In the genomic region with DNA sequence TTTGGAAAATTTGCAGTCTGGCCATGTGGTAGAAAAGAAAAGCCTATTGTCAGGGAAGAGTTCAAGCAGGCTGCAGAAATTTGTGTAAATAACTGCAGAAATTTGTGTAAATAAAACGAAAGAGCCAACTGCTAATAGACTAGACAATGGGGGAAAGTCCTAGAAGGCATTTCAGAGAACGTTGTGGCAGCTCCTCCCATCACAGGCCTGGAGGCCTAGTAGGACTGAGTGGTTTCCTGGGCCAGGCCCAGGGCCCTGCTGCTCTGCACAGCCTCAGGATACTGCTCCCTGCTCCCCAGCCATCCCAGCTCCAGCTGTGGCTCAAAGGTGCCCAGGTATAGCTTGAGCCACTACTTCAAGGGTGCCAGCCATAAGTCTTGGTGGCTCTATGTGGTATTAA, we compare ENCODE assay signal across 1 cellular context.
A peak's percentile ranks its signal among the peaks of the same experiment; 100 is the strongest.
TF ChIP-seq lines count a peak whose summit lies in the region.

No MANE protein-coding gene starts in this region.

TF ChIP-seq in HepG2, 621 proteins besides CTCF, POLR2A, EP300 and RAD21 (continued from another document):
- TF ChIP-seq SRY (CRISPR knock-in tag; IDR thresholded peaks at IDR 0.05): no peak
- peak; percentile 45 for TF ChIP-seq ZFY (CRISPR knock-in tag; IDR thresholded peaks at IDR 0.05)
- TF ChIP-seq, protein P1, sequence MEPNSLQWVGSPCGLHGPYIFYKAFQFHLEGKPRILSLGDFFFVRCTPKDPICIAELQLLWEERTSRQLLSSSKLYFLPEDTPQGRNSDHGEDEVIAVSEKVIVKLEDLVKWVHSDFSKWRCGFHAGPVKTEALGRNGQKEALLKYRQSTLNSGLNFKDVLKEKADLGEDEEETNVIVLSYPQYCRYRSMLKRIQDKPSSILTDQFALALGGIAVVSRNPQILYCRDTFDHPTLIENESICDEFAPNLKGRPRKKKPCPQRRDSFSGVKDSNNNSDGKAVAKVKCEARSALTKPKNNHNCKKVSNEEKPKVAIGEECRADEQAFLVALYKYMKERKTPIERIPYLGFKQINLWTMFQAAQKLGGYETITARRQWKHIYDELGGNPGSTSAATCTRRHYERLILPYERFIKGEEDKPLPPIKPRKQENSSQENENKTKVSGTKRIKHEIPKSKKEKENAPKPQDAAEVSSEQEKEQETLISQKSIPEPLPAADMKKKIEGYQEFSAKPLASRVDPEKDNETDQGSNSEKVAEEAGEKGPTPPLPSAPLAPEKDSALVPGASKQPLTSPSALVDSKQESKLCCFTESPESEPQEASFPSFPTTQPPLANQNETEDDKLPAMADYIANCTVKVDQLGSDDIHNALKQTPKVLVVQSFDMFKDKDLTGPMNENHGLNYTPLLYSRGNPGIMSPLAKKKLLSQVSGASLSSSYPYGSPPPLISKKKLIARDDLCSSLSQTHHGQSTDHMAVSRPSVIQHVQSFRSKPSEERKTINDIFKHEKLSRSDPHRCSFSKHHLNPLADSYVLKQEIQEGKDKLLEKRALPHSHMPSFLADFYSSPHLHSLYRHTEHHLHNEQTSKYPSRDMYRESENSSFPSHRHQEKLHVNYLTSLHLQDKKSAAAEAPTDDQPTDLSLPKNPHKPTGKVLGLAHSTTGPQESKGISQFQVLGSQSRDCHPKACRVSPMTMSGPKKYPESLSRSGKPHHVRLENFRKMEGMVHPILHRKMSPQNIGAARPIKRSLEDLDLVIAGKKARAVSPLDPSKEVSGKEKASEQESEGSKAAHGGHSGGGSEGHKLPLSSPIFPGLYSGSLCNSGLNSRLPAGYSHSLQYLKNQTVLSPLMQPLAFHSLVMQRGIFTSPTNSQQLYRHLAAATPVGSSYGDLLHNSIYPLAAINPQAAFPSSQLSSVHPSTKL (CRISPR knock-in tag; IDR thresholded peaks at IDR 0.05): 0 out of 2 replicates have a peak, but pooled peaks have one; percentile 44
- no peak for TF ChIP-seq ZNF709 (CRISPR knock-in tag; IDR thresholded peaks at IDR 0.05)
- no peak for TF ChIP-seq ARNTL (CRISPR knock-in tag; IDR thresholded peaks at IDR 0.05)
- TF ChIP-seq, protein P2, sequence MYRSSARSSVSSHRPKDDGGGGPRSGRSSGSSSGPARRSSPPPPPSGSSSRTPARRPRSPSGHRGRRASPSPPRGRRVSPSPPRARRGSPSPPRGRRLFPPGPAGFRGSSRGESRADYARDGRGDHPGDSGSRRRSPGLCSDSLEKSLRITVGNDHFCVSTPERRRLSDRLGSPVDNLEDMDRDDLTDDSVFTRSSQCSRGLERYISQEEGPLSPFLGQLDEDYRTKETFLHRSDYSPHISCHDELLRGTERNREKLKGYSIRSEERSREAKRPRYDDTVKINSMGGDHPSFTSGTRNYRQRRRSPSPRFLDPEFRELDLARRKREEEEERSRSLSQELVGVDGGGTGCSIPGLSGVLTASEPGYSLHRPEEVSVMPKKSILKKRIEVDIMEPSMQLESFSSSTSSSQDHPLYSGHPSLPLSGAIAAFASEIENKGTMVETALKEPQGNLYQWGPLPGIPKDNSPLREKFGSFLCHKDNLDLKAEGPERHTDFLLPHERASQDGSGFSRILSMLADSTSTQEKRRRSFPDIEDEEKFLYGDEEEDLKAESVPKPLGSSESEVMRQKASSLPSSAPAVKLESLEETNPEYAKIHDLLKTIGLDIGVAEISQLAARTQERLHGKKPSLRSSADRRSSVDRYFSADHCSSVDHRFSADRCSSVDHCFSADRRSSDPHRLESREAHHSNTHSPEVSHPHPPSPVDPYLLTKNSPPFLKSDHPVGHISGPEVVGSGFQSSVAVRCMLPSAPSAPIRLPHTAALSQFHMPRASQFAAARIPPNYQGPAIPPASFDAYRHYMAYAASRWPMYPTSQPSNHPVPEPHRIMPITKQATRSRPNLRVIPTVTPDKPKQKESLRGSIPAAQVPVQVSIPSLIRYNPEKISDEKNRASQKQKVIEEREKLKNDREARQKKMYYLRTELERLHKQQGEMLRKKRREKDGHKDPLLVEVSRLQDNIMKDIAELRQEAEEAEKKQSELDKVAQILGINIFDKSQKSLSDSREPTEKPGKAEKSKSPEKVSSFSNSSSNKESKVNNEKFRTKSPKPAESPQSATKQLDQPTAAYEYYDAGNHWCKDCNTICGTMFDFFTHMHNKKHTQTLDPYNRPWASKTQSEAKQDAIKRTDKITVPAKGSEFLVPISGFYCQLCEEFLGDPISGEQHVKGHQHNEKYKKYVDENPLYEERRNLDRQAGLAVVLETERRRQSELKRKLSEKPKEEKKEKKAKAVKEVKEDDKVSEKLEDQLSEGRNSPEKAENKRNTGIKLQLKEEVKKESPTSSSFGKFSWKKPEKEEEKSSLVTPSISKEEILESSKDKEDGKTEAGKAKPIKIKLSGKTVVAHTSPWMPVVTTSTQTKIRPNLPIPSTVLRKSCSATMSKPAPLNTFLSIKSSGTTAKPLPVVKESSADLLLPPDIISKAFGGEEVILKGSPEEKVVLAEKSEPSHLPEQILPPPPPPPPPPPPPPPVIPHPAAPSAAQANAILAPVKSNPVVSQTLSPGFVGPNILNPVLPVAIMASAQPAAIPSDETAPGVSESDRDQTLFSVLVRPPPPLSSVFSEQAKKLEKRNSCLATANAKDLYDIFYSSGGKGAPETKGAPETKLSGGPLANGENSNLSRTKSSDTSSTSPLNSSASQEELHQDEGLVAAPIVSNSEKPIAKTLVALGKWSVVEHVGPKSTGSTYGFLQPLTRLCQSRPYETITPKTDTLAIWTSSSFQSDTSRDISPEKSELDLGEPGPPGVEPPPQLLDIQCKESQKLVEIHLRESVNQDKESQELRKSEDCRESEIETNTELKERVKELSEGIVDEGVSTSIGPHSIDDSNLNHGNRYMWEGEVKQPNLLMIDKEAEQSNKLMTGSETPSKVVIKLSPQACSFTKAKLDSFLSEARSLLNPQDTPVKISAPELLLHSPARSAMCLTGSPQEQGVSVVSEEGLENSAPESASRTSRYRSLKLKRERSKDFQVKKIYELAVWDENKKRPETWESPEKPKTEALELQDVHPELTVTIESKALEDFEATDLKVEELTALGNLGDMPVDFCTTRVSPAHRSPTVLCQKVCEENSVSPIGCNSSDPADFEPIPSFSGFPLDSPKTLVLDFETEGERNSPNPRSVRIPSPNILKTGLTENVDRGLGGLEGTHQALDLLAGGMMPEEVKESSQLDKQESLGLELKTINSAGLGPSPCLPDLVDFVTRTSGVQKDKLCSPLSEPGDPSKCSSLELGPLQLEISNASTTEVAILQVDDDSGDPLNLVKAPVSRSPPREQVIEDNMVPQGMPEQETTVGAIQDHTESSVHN (CRISPR knock-in tag; IDR thresholded peaks at IDR 0.05): no peak
- TF ChIP-seq MLXIP (CRISPR knock-in tag; IDR thresholded peaks at IDR 0.05; ENCODE audit: borderline replicate concordance): no peak
- no peak for TF ChIP-seq MAFF (IDR thresholded peaks at IDR 0.05; ENCODE audit: low read depth, low read length)
- TF ChIP-seq TBX2 (CRISPR knock-in tag; IDR thresholded peaks at IDR 0.05; ENCODE audit: borderline replicate concordance): no peak
- TF ChIP-seq SOX6 (IDR thresholded peaks at IDR 0.05): no peak
- peak; percentile 80 for TF ChIP-seq SOX6 (CRISPR knock-in tag; IDR thresholded peaks at IDR 0.05)
- no peak for TF ChIP-seq ZNF563 (CRISPR knock-in tag; IDR thresholded peaks at IDR 0.05)
- no peak for TF ChIP-seq ZNF275 (CRISPR knock-in tag; IDR thresholded peaks at IDR 0.05; ENCODE audit: borderline replicate concordance)
- TF ChIP-seq, protein P3, sequence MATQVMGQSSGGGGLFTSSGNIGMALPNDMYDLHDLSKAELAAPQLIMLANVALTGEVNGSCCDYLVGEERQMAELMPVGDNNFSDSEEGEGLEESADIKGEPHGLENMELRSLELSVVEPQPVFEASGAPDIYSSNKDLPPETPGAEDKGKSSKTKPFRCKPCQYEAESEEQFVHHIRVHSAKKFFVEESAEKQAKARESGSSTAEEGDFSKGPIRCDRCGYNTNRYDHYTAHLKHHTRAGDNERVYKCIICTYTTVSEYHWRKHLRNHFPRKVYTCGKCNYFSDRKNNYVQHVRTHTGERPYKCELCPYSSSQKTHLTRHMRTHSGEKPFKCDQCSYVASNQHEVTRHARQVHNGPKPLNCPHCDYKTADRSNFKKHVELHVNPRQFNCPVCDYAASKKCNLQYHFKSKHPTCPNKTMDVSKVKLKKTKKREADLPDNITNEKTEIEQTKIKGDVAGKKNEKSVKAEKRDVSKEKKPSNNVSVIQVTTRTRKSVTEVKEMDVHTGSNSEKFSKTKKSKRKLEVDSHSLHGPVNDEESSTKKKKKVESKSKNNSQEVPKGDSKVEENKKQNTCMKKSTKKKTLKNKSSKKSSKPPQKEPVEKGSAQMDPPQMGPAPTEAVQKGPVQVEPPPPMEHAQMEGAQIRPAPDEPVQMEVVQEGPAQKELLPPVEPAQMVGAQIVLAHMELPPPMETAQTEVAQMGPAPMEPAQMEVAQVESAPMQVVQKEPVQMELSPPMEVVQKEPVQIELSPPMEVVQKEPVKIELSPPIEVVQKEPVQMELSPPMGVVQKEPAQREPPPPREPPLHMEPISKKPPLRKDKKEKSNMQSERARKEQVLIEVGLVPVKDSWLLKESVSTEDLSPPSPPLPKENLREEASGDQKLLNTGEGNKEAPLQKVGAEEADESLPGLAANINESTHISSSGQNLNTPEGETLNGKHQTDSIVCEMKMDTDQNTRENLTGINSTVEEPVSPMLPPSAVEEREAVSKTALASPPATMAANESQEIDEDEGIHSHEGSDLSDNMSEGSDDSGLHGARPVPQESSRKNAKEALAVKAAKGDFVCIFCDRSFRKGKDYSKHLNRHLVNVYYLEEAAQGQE (IDR thresholded peaks at IDR 0.05; ENCODE audit: borderline replicate concordance in 1 of 2, low read depth in 1 of 2, low read length in 2 of 2): no peak
- TF ChIP-seq RFXANK (CRISPR knock-in tag; IDR thresholded peaks at IDR 0.05): no peak
- TF ChIP-seq ZMYM2 (CRISPR knock-in tag; IDR thresholded peaks at IDR 0.05): 0 out of 2 replicates have a peak, but pooled peaks have one; percentile 52
- TF ChIP-seq PAX8 (CRISPR knock-in tag; IDR thresholded peaks at IDR 0.05; ENCODE audit: borderline replicate concordance): no peak
- no peak for TF ChIP-seq ATF5 (CRISPR knock-in tag; IDR thresholded peaks at IDR 0.05; ENCODE audit: low read depth)
- TF ChIP-seq ARNT (IDR thresholded peaks at IDR 0.05): no peak
- TF ChIP-seq ZNF678 (CRISPR knock-in tag; IDR thresholded peaks at IDR 0.05): no peak
